ENCODE assay signal across 13 cellular contexts in the genomic region with DNA sequence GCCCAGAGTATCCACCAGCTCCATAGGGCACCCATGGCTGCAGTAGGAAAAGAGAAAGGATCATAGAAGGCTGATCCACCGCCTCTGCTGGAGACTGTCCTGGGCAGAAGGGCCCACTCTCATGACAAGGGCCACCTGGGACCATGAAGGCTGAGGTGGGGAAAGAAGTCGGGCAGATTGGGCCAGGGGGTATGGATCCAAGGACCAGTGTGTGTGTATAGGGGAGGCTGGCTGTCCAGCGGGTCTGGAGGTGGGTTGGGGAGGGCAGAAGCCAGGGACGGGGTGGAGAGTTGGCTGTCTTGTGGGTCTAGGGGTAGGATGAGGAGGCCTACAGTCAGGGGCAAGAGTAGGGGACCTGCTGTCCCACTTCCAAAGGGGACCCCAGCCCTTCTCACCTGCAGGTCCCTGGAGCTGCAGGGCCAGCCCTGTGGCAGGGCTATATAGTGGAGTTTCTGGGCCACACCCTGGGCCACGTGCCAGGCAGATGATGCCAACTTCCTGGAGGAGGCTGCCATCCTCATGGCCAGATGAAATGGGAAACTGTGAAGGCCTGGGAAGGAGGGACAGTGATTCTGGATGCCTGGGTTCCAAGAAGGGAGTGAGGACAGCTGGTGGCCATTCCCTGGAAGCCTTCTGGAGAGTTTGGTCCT. TPM values are rescaled to one million over a fixed set of nuclear protein-coding genes. Genes with fewer than 3 reads are reported as not detected.
DNase-seq lines count a peak whose midpoint lies in the region; ATAC-seq, FAIRE-seq and TF ChIP-seq lines count a peak whose summit lies in the region.
"Had no signal": no experiment of that assay in that cellular context is flagged by ENCODE, and none has a peak within 500 bp of the region (broad histone marks: within the 10 kb centered on the region; RNA-seq: fewer than 3 reads in every experiment).

Gene FCGBP, minus strand, starts transcription at position 51 of the 650 bp plus-strand sequence.

- H3K9me2 ChIP-seq in HCT116 (ENCODE audit: insufficient read depth): no peaks in the 10 kb centered on the region

- H3K9me3 ChIP-seq in HCT116 (ENCODE audit: control insufficient read depth in 1 of 2, insufficient read depth in 1 of 2, low read depth in 1 of 2, low read length in 2 of 2) (no peaks in the 10 kb centered on the region), T-helper 17 cell (ENCODE audit: control insufficient read depth, low read length, poor library complexity, severe bottlenecking) (no peaks in the 10 kb centered on the region), esophagus squamous epithelium (no peaks in the 10 kb centered on the region), small intestine (ENCODE audit: control insufficient read depth, low read depth) (no peaks in the 10 kb centered on the region)

- H3K4me3 Mint-ChIP-seq in T-helper 17 cell: peak within 1 kb of the TSS; percentile 59
- no peak within 1 kb of the TSS for H3K4me3 Mint-ChIP-seq in osteocyte (ENCODE audit: unreplicated experiment)

- no peak for TF ChIP-seq RAD21 in HCT116 (IDR thresholded peaks at IDR 0.05; ENCODE audit: low read depth)

- no peak within 1 kb of the TSS for H3K4me2 ChIP-seq in HCT116 (ENCODE audit: low read length)

- POLR2A ChIA-PET in HCT116 (lab: Charles Lee): no interaction called here

- H3K9me3 Mint-ChIP-seq in osteocyte (ENCODE audit: unreplicated experiment): peaks cover 7% of the 10 kb centered on the region

- H3K36me3 ChIP-seq in HCT116 (ENCODE audit: control insufficient read depth in 1 of 2, insufficient read depth in 2 of 2, low read length in 2 of 2): no peaks in the 10 kb centered on the region
- H3K36me3 ChIP-seq in esophagus squamous epithelium: no peaks in the 10 kb centered on the region
- no peaks in the 10 kb centered on the region for H3K36me3 ChIP-seq in small intestine (ENCODE audit: control insufficient read depth in 2 of 2, insufficient read depth in 2 of 2, low read length in 2 of 2)
- H3K36me3 ChIP-seq: cardiac muscle cell had no signal

- CTCF ChIA-PET in HCT116 (lab: Charles Lee): no interaction called here

- H3K79me2 ChIP-seq in HCT116 (ENCODE audit: insufficient read depth, low read length): no peaks in the 10 kb centered on the region

- H3K27me3 Mint-ChIP-seq in T-helper 17 cell: no peaks in the 10 kb centered on the region
- peaks cover 3% of the 10 kb centered on the region for H3K27me3 Mint-ChIP-seq in osteocyte (ENCODE audit: unreplicated experiment)

- intact Hi-C loops in HCT116 (cut with micrococcal nuclease): no loop called here
- intact Hi-C loops in esophagus squamous epithelium (cut with DNase I): no loop called here

- H3K4me1 Mint-ChIP-seq in T-helper 17 cell (peaks cover 33% of the 10 kb centered on the region), osteocyte (ENCODE audit: unreplicated experiment) (no peaks in the 10 kb centered on the region)

- H4K20me1 ChIP-seq in HCT116 (ENCODE audit: insufficient read depth): no peaks in the 10 kb centered on the region

- no peak within 1 kb of the TSS for H3K9ac ChIP-seq in HCT116 (ENCODE audit: low read length)

- peak; percentile 36; the same call in 1 of the 2 replicates for ATAC-seq in HCT116
- ATAC-seq in T-helper 17 cell: no peak
- ATAC-seq: K562 had no signal

- H3K27me3 ChIP-seq in HCT116 (ENCODE audit: insufficient read depth, low read length): no peaks in the 10 kb centered on the region
- peaks cover 0 to 19% (median 0%) of the 10 kb centered on the region in 4 donors for H3K27me3 ChIP-seq in esophagus squamous epithelium
- peaks cover 0 to 2% of the 10 kb centered on the region in 2 donors for H3K27me3 ChIP-seq in small intestine (ENCODE audit: control insufficient read depth in 2 of 2, insufficient read depth in 2 of 2, low read length in 2 of 2)

- WGBS in esophagus squamous epithelium, 2 donors: 86 to 98% methylated on average over 3 to 4 of the region's 5 CpGs
- WGBS in small intestine, 3 donors: 76 to 80% (median 79%) methylated on average over 5 of the region's 5 CpGs

- no TSS peak for BruUV-seq in HCT116 (replicated peaks; lab: Mats Ljungman, UMichigan)

- peaks cover 0 to 6% of the 10 kb centered on the region in 2 experiments; a peak in 1 of 4 replicates for H3K4me1 ChIP-seq in HCT116 (ENCODE audit: control insufficient read depth in 1 of 2, insufficient read depth in 2 of 2, low read length in 2 of 2)
- peaks cover 0 to 6% (median 0%) of the 10 kb centered on the region in 3 donors for H3K4me1 ChIP-seq in esophagus squamous epithelium
- H3K4me1 ChIP-seq in small intestine (ENCODE audit: control insufficient read depth in 2 of 2, insufficient read depth in 1 of 2, low read depth in 1 of 2, low read length in 1 of 2): peaks cover 0 to 2% of the 10 kb centered on the region in 2 donors

- RAD21 ChIA-PET in HCT116 (lab: Charles Lee; ENCODE audit: low non-redundant PET in 1 of 2, low total read pairs in 2 of 2, uncharacterized antibody in 2 of 2, unreplicated experiment in 2 of 2): no interaction called here

- no peak for DNase-seq in HCT116 (ENCODE audit: low read depth, low spot score)
- no peak for DNase-seq in T-helper 17 cell
- DNase-seq in esophagus squamous epithelium (lab: John Stamatoyannopoulos, UW): no peak
- DNase-seq in small intestine: peak; percentile 78
- DNase-seq in osteocyte (ENCODE audit: extremely low spot score, unreplicated experiment): no peak
- no peak for DNase-seq in stimulated activated naive CD4-positive, alpha-beta T cell treated with Interleukin-2 at 50 U/mL for 16 hours (lab: John Stamatoyannopoulos, UW)
- DNase-seq in COLO829 (ENCODE audit: low spot score): no peak
- DNase-seq: DMS79 treated with DMSO at 0.1 percent for 48 hours, NCI-H2171, retina had no signal

- H3K27ac Mint-ChIP-seq in T-helper 17 cell (peak within 1 kb of the TSS; percentile 78), osteocyte (ENCODE audit: unreplicated experiment) (no peak within 1 kb of the TSS)

- no peak within 1 kb of the TSS for H3K27ac ChIP-seq in HCT116 (ENCODE audit: low read depth, low read length)
- H3K27ac ChIP-seq in esophagus squamous epithelium: no peak within 1 kb of the TSS
- H3K27ac ChIP-seq in small intestine (ENCODE audit: low read depth in 1 of 2, low read length in 1 of 2): no peak within 1 kb of the TSS
- H3K27ac ChIP-seq: cardiac muscle cell had no signal

- H3K36me3 Mint-ChIP-seq in T-helper 17 cell (ENCODE audit: low read depth) (no peaks in the 10 kb centered on the region), osteocyte (ENCODE audit: unreplicated experiment) (no peaks in the 10 kb centered on the region)

- no peak for TF ChIP-seq POLR2A in HCT116 (IDR thresholded peaks at IDR 0.05; ENCODE audit: borderline replicate concordance, extremely low read depth, insufficient read depth, insufficient read length)
- no peak for TF ChIP-seq POLR2A in esophagus squamous epithelium (IDR thresholded peaks at IDR 0.05)

- TF ChIP-seq CTCF in HCT116 (IDR thresholded peaks at IDR 0.05 in 2 of 3, conservative IDR thresholded peaks at IDR 0.05 in 1 of 3; ENCODE audit: borderline replicate concordance in 1 of 3, insufficient read depth in 1 of 3, low read depth in 2 of 3, low read length in 2 of 3) (no peak), esophagus squamous epithelium (IDR thresholded peaks at IDR 0.05) (no peak), osteocyte (IDR thresholded peaks at IDR 0.05) (no peak)

- FAIRE-seq in small intestine (lab: Jason Lieb, UNC): no peak
- FAIRE-seq: K562, keratinocyte had no signal

- no peak within 1 kb of the TSS for H2AFZ ChIP-seq in HCT116 (ENCODE audit: low read depth, low read length, poor library complexity, severe bottlenecking)

- no peak within 1 kb of the TSS for H3K4me3 ChIP-seq in HCT116 (replicated peaks in 1 of 2; ENCODE audit: low read depth in 1 of 2, low read length in 2 of 2)
- H3K4me3 ChIP-seq in esophagus squamous epithelium: no peak within 1 kb of the TSS
- H3K4me3 ChIP-seq in small intestine (ENCODE audit: low read depth in 1 of 2, low read length in 2 of 2): no peak within 1 kb of the TSS
- H3K4me3 ChIP-seq: cardiac muscle cell, K562 had no signal

TF ChIP-seq in HCT116, 20 proteins besides CTCF, POLR2A, EP300 and RAD21 (continues in another document):
- TF ChIP-seq SRF (IDR thresholded peaks at IDR 0.05; ENCODE audit: low read depth): no peak
- TF ChIP-seq YY1 (IDR thresholded peaks at IDR 0.05; ENCODE audit: extremely low read depth, insufficient replicate concordance, low read depth, low read length): no peak
- TF ChIP-seq JUND (IDR thresholded peaks at IDR 0.05): no peak
- TF ChIP-seq FOSL1 (IDR thresholded peaks at IDR 0.05; ENCODE audit: low read depth): no peak
- no peak for TF ChIP-seq ZNF274 (IDR thresholded peaks at IDR 0.05; ENCODE audit: low read depth, low read length)
- TF ChIP-seq EZH2phosphoT487 (IDR thresholded peaks at IDR 0.05; ENCODE audit: borderline replicate concordance): no peak
- no peak for TF ChIP-seq ELF1 (IDR thresholded peaks at IDR 0.05; ENCODE audit: borderline replicate concordance, low read depth)
- no peak for TF ChIP-seq CBX3 (IDR thresholded peaks at IDR 0.05; ENCODE audit: low read depth)
- no peak for TF ChIP-seq EZH2 (IDR thresholded peaks at IDR 0.05)
- TF ChIP-seq ZBTB33 (IDR thresholded peaks at IDR 0.05; ENCODE audit: extremely low read depth, insufficient replicate concordance, low read length): no peak
- TF ChIP-seq, protein P1, sequence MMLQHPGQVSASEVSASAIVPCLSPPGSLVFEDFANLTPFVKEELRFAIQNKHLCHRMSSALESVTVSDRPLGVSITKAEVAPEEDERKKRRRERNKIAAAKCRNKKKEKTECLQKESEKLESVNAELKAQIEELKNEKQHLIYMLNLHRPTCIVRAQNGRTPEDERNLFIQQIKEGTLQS (IDR thresholded peaks at IDR 0.05): no peak
- TF ChIP-seq CEBPB (IDR thresholded peaks at IDR 0.05; ENCODE audit: low read depth): no peak

RNA-seq across cellular contexts. Expression of gene FCGBP, which starts in this region (rescaled TPM):
- total RNA-seq in HCT116 (2021; ENCODE audit: unreplicated experiment) (5.7 TPM), T-helper 17 cell (10 to 100 TPM in 1 of 2 donors, 1 to 10 TPM in 1; 9.1 to 10.1 TPM), esophagus squamous epithelium (10 to 100 TPM in 3 of 4 donors, 1 to 10 TPM in 1; 5.7 to 79.9 (median 41.0) TPM), osteocyte (0.21 and 0.38 TPM in 2 replicates)
- polyA plus RNA-seq in HCT116 (2012): 2.0 and 2.4 TPM in 2 replicates
- polyA plus RNA-seq in small intestine: 100 to 1,000 TPM in 1 of 3 donors, 10 to 100 TPM in 2; 17.0 to 139 (median 23.5) TPM
- polyA plus RNA-seq: cardiac muscle cell had no signal
